Comparison of ENCODE assay signal across 1 cellular context in genomic region chr17:48162946-48163506, GRCh38.
TF ChIP-seq lines count a peak whose summit lies in the region.

No MANE protein-coding gene starts in this region.

TF ChIP-seq in GM12878, 131 proteins besides CTCF, POLR2A, EP300 and RAD21:
- TF ChIP-seq, protein P1, sequence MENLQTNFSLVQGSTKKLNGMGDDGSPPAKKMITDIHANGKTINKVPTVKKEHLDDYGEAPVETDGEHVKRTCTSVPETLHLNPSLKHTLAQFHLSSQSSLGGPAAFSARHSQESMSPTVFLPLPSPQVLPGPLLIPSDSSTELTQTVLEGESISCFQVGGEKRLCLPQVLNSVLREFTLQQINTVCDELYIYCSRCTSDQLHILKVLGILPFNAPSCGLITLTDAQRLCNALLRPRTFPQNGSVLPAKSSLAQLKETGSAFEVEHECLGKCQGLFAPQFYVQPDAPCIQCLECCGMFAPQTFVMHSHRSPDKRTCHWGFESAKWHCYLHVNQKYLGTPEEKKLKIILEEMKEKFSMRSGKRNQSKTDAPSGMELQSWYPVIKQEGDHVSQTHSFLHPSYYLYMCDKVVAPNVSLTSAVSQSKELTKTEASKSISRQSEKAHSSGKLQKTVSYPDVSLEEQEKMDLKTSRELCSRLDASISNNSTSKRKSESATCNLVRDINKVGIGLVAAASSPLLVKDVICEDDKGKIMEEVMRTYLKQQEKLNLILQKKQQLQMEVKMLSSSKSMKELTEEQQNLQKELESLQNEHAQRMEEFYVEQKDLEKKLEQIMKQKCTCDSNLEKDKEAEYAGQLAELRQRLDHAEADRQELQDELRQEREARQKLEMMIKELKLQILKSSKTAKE (IDR thresholded peaks at IDR 0.05; ENCODE audit: low read depth, poor library complexity, severe bottlenecking) = no peak
- TF ChIP-seq PML (IDR thresholded peaks at IDR 0.05; ENCODE audit: low read length) = no peak
- TF ChIP-seq, protein P2, sequence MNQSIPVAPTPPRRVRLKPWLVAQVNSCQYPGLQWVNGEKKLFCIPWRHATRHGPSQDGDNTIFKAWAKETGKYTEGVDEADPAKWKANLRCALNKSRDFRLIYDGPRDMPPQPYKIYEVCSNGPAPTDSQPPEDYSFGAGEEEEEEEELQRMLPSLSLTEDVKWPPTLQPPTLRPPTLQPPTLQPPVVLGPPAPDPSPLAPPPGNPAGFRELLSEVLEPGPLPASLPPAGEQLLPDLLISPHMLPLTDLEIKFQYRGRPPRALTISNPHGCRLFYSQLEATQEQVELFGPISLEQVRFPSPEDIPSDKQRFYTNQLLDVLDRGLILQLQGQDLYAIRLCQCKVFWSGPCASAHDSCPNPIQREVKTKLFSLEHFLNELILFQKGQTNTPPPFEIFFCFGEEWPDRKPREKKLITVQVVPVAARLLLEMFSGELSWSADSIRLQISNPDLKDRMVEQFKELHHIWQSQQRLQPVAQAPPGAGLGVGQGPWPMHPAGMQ (IDR thresholded peaks at IDR 0.05; ENCODE audit: borderline replicate concordance) = no peak
- TF ChIP-seq MEF2B (IDR thresholded peaks at IDR 0.05; ENCODE audit: partially characterized antibody, poor library complexity, severe bottlenecking) = peak; percentile 73
- peak; percentile 38; the same call in 1 of the 2 replicates for TF ChIP-seq SPI1 (IDR thresholded peaks at IDR 0.05; ENCODE audit: borderline replicate concordance, insufficient read depth, low read depth, low read length)
- TF ChIP-seq RUNX3 (IDR thresholded peaks at IDR 0.05; ENCODE audit: low read length) = peak; percentile 32; the same call in 1 of the 2 replicates
- TF ChIP-seq EZH2 (IDR thresholded peaks at IDR 0.05; ENCODE audit: borderline replicate concordance, control insufficient read depth, low read depth, low read length) = no peak
- 0 out of 2 replicates have a peak, but pooled peaks have one; percentile 22 for TF ChIP-seq EED (IDR thresholded peaks at IDR 0.05; ENCODE audit: low read depth)
- TF ChIP-seq YY1 (IDR thresholded peaks at IDR 0.05; ENCODE audit: low read depth, low read length) = 0 out of 2 replicates have a peak, but pooled peaks have one; percentile 33
